Comparison of ENCODE assay signal across 1 cellular context in the genomic region with DNA sequence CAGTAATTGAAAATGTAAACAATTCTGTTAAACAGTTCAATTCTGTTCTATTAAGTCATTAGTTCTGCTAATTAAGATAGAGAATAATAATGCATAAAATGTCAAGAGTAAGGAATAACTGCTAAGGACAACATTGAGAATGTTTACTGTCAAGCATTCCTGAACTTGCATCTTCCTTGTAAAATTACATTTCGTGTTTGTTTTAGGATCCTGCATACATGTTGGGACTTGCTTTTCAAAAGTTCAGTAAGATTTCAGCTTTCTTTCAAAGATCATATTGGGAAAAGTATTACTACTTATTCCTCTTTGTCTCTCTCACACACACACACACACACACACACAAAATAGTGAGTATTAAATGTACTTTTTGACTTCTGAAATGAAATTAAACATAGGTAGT.
TF ChIP-seq lines count a peak whose summit lies in the region.

No MANE protein-coding gene starts in this region.

TF ChIP-seq in IMR-90, 13 proteins besides CTCF, POLR2A, EP300 and RAD21:
- TF ChIP-seq MXI1 (IDR thresholded peaks at IDR 0.05; ENCODE audit: borderline replicate concordance, low read depth, low read length) (no peak), CHD1 (IDR thresholded peaks at IDR 0.05; ENCODE audit: low read depth, low read length) (no peak), CEBPB (IDR thresholded peaks at IDR 0.05; ENCODE audit: low read depth, low read length) (no peak), RCOR1 (IDR thresholded peaks at IDR 0.05; ENCODE audit: insufficient replicate concordance, low read length) (no peak), MAFK (IDR thresholded peaks at IDR 0.05; ENCODE audit: low read depth, low read length) (no peak)
